Comparison of ENCODE assay signal across 1 cellular context in the genomic region with DNA sequence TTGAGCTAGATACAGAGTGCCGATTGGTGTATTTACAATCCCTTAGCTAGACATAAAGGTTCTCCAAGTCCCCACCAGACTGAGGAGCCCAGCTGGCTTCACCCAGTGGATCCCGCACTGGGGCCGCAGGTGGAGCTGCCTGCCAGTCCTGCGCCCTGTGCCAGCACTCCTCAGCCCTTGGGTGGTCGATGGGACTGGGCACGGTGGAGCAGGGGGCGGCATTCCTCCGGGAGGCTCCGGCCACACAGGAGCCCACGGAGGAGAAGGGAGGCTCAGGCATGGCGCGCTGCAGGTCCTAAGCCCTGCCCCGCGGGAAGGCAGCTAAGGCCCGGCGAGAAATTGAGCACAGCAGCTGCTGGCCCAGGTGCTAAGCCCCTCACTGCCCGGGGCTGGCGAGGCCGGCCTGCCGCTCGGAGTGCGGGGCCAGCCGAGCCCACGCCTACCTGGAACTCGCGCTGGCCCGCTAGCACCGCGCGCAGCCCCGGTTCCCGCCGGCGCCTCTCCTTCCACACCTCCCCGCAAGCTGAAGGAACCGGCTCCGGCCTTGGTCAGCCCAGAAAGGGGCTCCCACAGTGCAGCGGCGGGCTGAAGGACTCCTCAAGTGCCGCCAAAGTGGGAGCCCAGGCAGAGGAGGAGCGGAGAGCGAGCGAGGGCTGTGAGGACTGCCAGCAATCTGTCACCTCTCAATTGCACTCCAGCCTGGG. TPM values are rescaled to one million over a fixed set of nuclear protein-coding genes. Genes with fewer than 3 reads are reported as not detected.
"Had no signal": no experiment of that assay in that cellular context is flagged by ENCODE, and none has a peak within 500 bp of the region (broad histone marks: within the 10 kb centered on the region; RNA-seq: fewer than 3 reads in every experiment).

No MANE protein-coding gene starts in this region.

RNA-seq across cellular contexts. Expression of a gene that starts 54.9 kb away (rescaled TPM):
- polyA plus RNA-seq: IgD-negative memory B cell had no signal
